28 cellular contexts compared by ENCODE assay signal in genomic region chr12:50005150-50005549, GRCh38. TPM values are rescaled to one million over a fixed set of nuclear protein-coding genes. Genes with fewer than 3 reads are reported as not detected.
DNase-seq lines count a peak whose midpoint lies in the region; ATAC-seq and TF ChIP-seq lines count a peak whose summit lies in the region.
"Had no signal": no experiment of that assay in that cellular context is flagged by ENCODE, and none has a peak within 500 bp of the region (broad histone marks: within the 10 kb centered on the region; RNA-seq: fewer than 3 reads in every experiment).

No MANE protein-coding gene starts in this region.

- no peaks in the 10 kb centered on the region for H3K9me3 Mint-ChIP-seq in HFFc6
- no peaks in the 10 kb centered on the region for H3K9me3 Mint-ChIP-seq in activated T-helper 17 cell treated with anti-CD3 and anti-CD28 coated beads, Interleukin-2, amount 50 U/mL, for 72 hours
- H3K9me3 Mint-ChIP-seq in activated naive CD8-positive, alpha-beta T cell treated with anti-CD3 and anti-CD28 coated beads, Interleukin-2, amount 50 U/mL, for 24 hours, result no peaks in the 10 kb centered on the region
- H3K9me3 Mint-ChIP-seq: activated naive CD4-positive, alpha-beta T cell treated with anti-CD3 and anti-CD28 coated beads, Interleukin-2, amount 50 U/mL, for 24 hours; T-cell had no signal

- H3K4me1 ChIP-seq in esophagus muscularis mucosa (peaks cover 0 to 41% (median 36%) of the 10 kb centered on the region in 4 donors), neuron (ENCODE audit: insufficient read depth, low read length) (peaks cover 25% of the 10 kb centered on the region)
- H3K4me1 ChIP-seq: ascending aorta, Peyer's patch, suprapubic skin had no signal

- TF ChIP-seq CTCF in HFFc6 (IDR thresholded peaks at IDR 0.05) (no peak), esophagus muscularis mucosa (IDR thresholded peaks at IDR 0.05) (no peak)

- peak overlapping the region; percentile 75 for H3K27ac Mint-ChIP-seq in HFFc6
- H3K27ac Mint-ChIP-seq in activated T-helper 17 cell treated with anti-CD3 and anti-CD28 coated beads, Interleukin-2, amount 50 U/mL, for 72 hours, result peak overlapping the region; percentile 41
- H3K27ac Mint-ChIP-seq in activated naive CD8-positive, alpha-beta T cell treated with anti-CD3 and anti-CD28 coated beads, Interleukin-2, amount 50 U/mL, for 24 hours, result no peak overlapping the region
- H3K27ac Mint-ChIP-seq: activated naive CD4-positive, alpha-beta T cell treated with anti-CD3 and anti-CD28 coated beads, Interleukin-2, amount 50 U/mL, for 24 hours; T-cell had no signal

- TF ChIP-seq POLR2A in esophagus muscularis mucosa (IDR thresholded peaks at IDR 0.05; ENCODE audit: low read depth), result no peak

- H3K36me3 Mint-ChIP-seq in HFFc6 (ENCODE audit: low read depth), result peaks cover 14% of the 10 kb centered on the region
- peaks cover 72% of the 10 kb centered on the region for H3K36me3 Mint-ChIP-seq in activated T-helper 17 cell treated with anti-CD3 and anti-CD28 coated beads, Interleukin-2, amount 50 U/mL, for 72 hours (ENCODE audit: low read depth)
- peaks cover 49% of the 10 kb centered on the region for H3K36me3 Mint-ChIP-seq in activated naive CD8-positive, alpha-beta T cell treated with anti-CD3 and anti-CD28 coated beads, Interleukin-2, amount 50 U/mL, for 24 hours (ENCODE audit: low read depth)

- H3K9me3 ChIP-seq in esophagus muscularis mucosa (no peaks in the 10 kb centered on the region), neuron (ENCODE audit: low read length) (no peaks in the 10 kb centered on the region)
- H3K9me3 ChIP-seq: ascending aorta, Caco-2, Peyer's patch, suprapubic skin had no signal

- peaks cover 50% of the 10 kb centered on the region for H3K4me1 Mint-ChIP-seq in HFFc6 (ENCODE audit: low read depth)
- H3K4me1 Mint-ChIP-seq in activated T-helper 17 cell treated with anti-CD3 and anti-CD28 coated beads, Interleukin-2, amount 50 U/mL, for 72 hours, result peaks cover 8% of the 10 kb centered on the region
- H3K4me1 Mint-ChIP-seq in activated naive CD8-positive, alpha-beta T cell treated with anti-CD3 and anti-CD28 coated beads, Interleukin-2, amount 50 U/mL, for 24 hours, result peaks cover 9% of the 10 kb centered on the region

- intact Hi-C loops in esophagus muscularis mucosa (cut with DNase I), result no loop called here

- H3K4me3 ChIP-seq in esophagus muscularis mucosa (no peak overlapping the region), neuron (ENCODE audit: low read length) (no peak overlapping the region)
- H3K4me3 ChIP-seq: ascending aorta, GM12878, lung, Peyer's patch, smooth muscle cell, suprapubic skin had no signal

- no peak for TF ChIP-seq EP300 in esophagus muscularis mucosa (IDR thresholded peaks at IDR 0.05)

- H2AFZ ChIP-seq in neuron (ENCODE audit: low read depth, low read length), result peak overlapping the region; percentile 32

- H3K27me3 ChIP-seq in esophagus muscularis mucosa (no peaks in the 10 kb centered on the region), neuron (ENCODE audit: insufficient read depth, low read length) (no peaks in the 10 kb centered on the region)
- H3K27me3 ChIP-seq: ascending aorta, Peyer's patch, suprapubic skin had no signal

- WGBS in esophagus muscularis mucosa, result 50% methylated on average over 3 of the region's 3 CpGs

- no peak for DNase-seq in HFFc6
- peak; percentile 29 for DNase-seq in esophagus muscularis mucosa (ENCODE audit: extremely low spot score)
- no peak for DNase-seq in stimulated activated CD4-positive, alpha-beta T cell treated with anti-CD3 and anti-CD28 coated beads, Interleukin-1b, Interleukin-23, amount 100 ng/mL, for 48 hours
- no peak for DNase-seq in DMS 273 (lab: John Stamatoyannopoulos, UW; ENCODE audit: unreplicated experiment)
- no peak for DNase-seq in activated naive CD8-positive, alpha-beta T cell treated with anti-CD3 and anti-CD28 coated beads, Interleukin-2, amount 50 U/mL, for 24 hours
- no peak for DNase-seq in activated T-cell treated with anti-CD3 and anti-CD28 coated beads for 4 hours
- DNase-seq: activated CD4-positive, alpha-beta T cell treated with anti-CD3 and anti-CD28 coated beads for 4 hours; Caco-2; Kasumi-1; NCI-H1694 treated with DMSO at 0.1 percent for 48 hours; NCI-H2171; NCI-H524 treated with DMSO at 0.1 percent for 48 hours; Peyer's patch; SIG-M5; T-cell had no signal

- no peaks in the 10 kb centered on the region for H3K27me3 Mint-ChIP-seq in HFFc6 (ENCODE audit: insufficient read depth)
- H3K27me3 Mint-ChIP-seq in activated T-helper 17 cell treated with anti-CD3 and anti-CD28 coated beads, Interleukin-2, amount 50 U/mL, for 72 hours, result no peaks in the 10 kb centered on the region
- H3K27me3 Mint-ChIP-seq in activated naive CD8-positive, alpha-beta T cell treated with anti-CD3 and anti-CD28 coated beads, Interleukin-2, amount 50 U/mL, for 24 hours, result no peaks in the 10 kb centered on the region
- H3K27me3 Mint-ChIP-seq: activated naive CD4-positive, alpha-beta T cell treated with anti-CD3 and anti-CD28 coated beads, Interleukin-2, amount 50 U/mL, for 24 hours; T-cell had no signal

- H3K36me3 ChIP-seq in esophagus muscularis mucosa (peaks cover 0 to 16% (median 4%) of the 10 kb centered on the region in 4 donors), neuron (ENCODE audit: insufficient read depth, low read length) (peaks cover 54% of the 10 kb centered on the region)
- H3K36me3 ChIP-seq: ascending aorta had no signal

- ATAC-seq in activated T-helper 17 cell treated with anti-CD3 and anti-CD28 coated beads, Interleukin-2, amount 50 U/mL, for 72 hours (replicated peaks), result no peak
- ATAC-seq in activated naive CD8-positive, alpha-beta T cell treated with anti-CD3 and anti-CD28 coated beads, Interleukin-2, amount 50 U/mL, for 24 hours, result no peak
- ATAC-seq: GM12878, T-cell had no signal

- H3K27ac ChIP-seq in esophagus muscularis mucosa (replicated peaks in 1 of 4), result peak overlapping the region; percentile 45 to 62 (median 60)
- H3K27ac ChIP-seq: ascending aorta, suprapubic skin had no signal

- H3K4me3 Mint-ChIP-seq in HFFc6, result no peak overlapping the region
- H3K4me3 Mint-ChIP-seq in activated T-helper 17 cell treated with anti-CD3 and anti-CD28 coated beads, Interleukin-2, amount 50 U/mL, for 72 hours, result no peak overlapping the region
- H3K4me3 Mint-ChIP-seq in activated naive CD8-positive, alpha-beta T cell treated with anti-CD3 and anti-CD28 coated beads, Interleukin-2, amount 50 U/mL, for 24 hours, result no peak overlapping the region
- H3K4me3 Mint-ChIP-seq: activated naive CD4-positive, alpha-beta T cell treated with anti-CD3 and anti-CD28 coated beads, Interleukin-2, amount 50 U/mL, for 24 hours; T-cell had no signal

RNA-seq across cellular contexts. Expression of gene RACGAP1, which starts 20.1 kb away (rescaled TPM):
- 100 to 1,000 TPM in 5 of 6 experiments, 10 to 100 TPM in 1; 52.6 to 119 (median 104) TPM for total RNA-seq in HFFc6 (2021; fragmentation: NEBNext Ultra II Directional; extraction: Animal tissue kit (Norgen Biotek cat#: 25700))
- 100 to 1,000 TPM; 132 to 145 TPM for total RNA-seq in activated T-helper 17 cell treated with anti-CD3 and anti-CD28 coated beads, Interleukin-2, amount 50 U/mL, for 72 hours
- 10 to 100 TPM; 10.5 to 13.3 (median 11.4) TPM for total RNA-seq in esophagus muscularis mucosa

RNA-seq across cellular contexts. Expression of gene AQP6, which starts 32.4 kb away (rescaled TPM):
- not detected for total RNA-seq in HFFc6 (2021; fragmentation: NEBNext Ultra II Directional; extraction: Animal tissue kit (Norgen Biotek cat#: 25700))
- total RNA-seq in activated T-helper 17 cell treated with anti-CD3 and anti-CD28 coated beads, Interleukin-2, amount 50 U/mL, for 72 hours, result not detected
- total RNA-seq in esophagus muscularis mucosa, result under 1 TPM in 1 of 4 donors, not detected in 3; 0.11 TPM
- total RNA-seq: ascending aorta, Caco-2, GM12878, kidney epithelial cell, Peyer's patch, renal cortical epithelial cell, smooth muscle cell, suprapubic skin, T-cell had no signal

RNA-seq across cellular contexts. Expression of gene AQP5, which starts 43.5 kb away (rescaled TPM):
- total RNA-seq in HFFc6 (2021; fragmentation: NEBNext Ultra II Directional; extraction: Animal tissue kit (Norgen Biotek cat#: 25700)), result not detected
- not detected for total RNA-seq in activated T-helper 17 cell treated with anti-CD3 and anti-CD28 coated beads, Interleukin-2, amount 50 U/mL, for 72 hours
- under 1 TPM in 1 of 4 donors, not detected in 3; 0.83 TPM for total RNA-seq in esophagus muscularis mucosa
- total RNA-seq: ascending aorta, Caco-2, Daoy, GM12878, kidney epithelial cell, Peyer's patch, renal cortical epithelial cell, smooth muscle cell, T-cell had no signal

RNA-seq across cellular contexts. Expression of gene ASIC1, which starts 52.2 kb away (rescaled TPM):
- 1 to 10 TPM; 1.3 to 2.4 (median 1.6) TPM for total RNA-seq in HFFc6 (2021; fragmentation: NEBNext Ultra II Directional; extraction: Animal tissue kit (Norgen Biotek cat#: 25700))
- 1 to 10 TPM in 1 of 2 donors, under 1 TPM in 1; 0.53 to 1.4 TPM for total RNA-seq in activated T-helper 17 cell treated with anti-CD3 and anti-CD28 coated beads, Interleukin-2, amount 50 U/mL, for 72 hours
- 1 to 10 TPM in 3 of 4 donors, under 1 TPM in 1; 0.66 to 5.6 (median 2.9) TPM for total RNA-seq in esophagus muscularis mucosa
- total RNA-seq: ascending aorta, Daoy had no signal

RNA-seq across cellular contexts. Expression of gene AQP2, which starts 54.6 kb away (rescaled TPM):
- not detected for total RNA-seq in HFFc6 (2021; fragmentation: NEBNext Ultra II Directional; extraction: Animal tissue kit (Norgen Biotek cat#: 25700))
- not detected for total RNA-seq in activated T-helper 17 cell treated with anti-CD3 and anti-CD28 coated beads, Interleukin-2, amount 50 U/mL, for 72 hours
- not detected for total RNA-seq in esophagus muscularis mucosa
- total RNA-seq: ascending aorta, Caco-2, cerebellum, Daoy, GM12878, H1, kidney epithelial cell, lung, Peyer's patch, T-cell had no signal
